In the genomic region with DNA sequence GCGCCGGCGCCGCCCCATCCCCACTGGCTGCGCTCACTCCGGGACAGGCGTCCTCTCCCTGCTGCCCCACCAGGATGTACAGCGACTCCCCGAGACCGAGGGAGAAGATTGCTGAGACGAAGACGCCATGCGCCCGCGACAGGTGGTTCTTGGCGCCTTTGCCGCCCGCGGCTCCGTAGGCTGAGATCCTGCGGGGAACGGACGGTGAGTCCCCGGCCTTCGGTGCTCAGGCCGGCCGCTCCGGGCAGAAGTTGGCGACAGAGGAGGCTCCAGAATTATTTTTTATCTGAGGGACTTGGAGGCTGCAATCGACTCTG, we compare ENCODE assay signal across 9 cellular contexts. TPM values are rescaled to one million over a fixed set of nuclear protein-coding genes. Genes with fewer than 3 reads are reported as not detected.
DNase-seq lines count a peak whose midpoint lies in the region; ATAC-seq, FAIRE-seq and TF ChIP-seq lines count a peak whose summit lies in the region.
"Had no signal": no experiment of that assay in that cellular context is flagged by ENCODE, and none has a peak within 500 bp of the region (broad histone marks: within the 10 kb centered on the region; RNA-seq: fewer than 3 reads in every experiment).

No MANE protein-coding gene starts in this region.

- no peak overlapping the region for H2AK5ac ChIP-seq in H1 (ENCODE audit: low read depth, low read length)

- TF ChIP-seq CTCF in Calu3 (IDR thresholded peaks at IDR 0.05; ENCODE audit: unreplicated experiment) (no peak), H1 (IDR thresholded peaks at IDR 0.05; ENCODE audit: control extremely low read depth in 1 of 3, insufficient read depth in 1 of 3, low read depth in 1 of 3, low read length in 3 of 3) (no peak), osteocyte (IDR thresholded peaks at IDR 0.05) (no peak)

- WGBS in H1 (ENCODE audit: extremely low coverage in 1 of 2, insufficient coverage in 1 of 2, insufficient read length in 1 of 2, insufficient replicate concordance in 2 of 2, low coverage in 1 of 2, low lambda C conversion rate in 2 of 2, missing lambda C conversion rate in 1 of 2), 2 experiments = 4% methylated on average over 21 of the region's 30 CpGs; no CpG with 5 or more reads in 1 of the 2 experiments

- FAIRE-seq in H1 (lab: Jason Lieb, UNC) = no peak
- FAIRE-seq: frontal cortex had no signal

- no peak overlapping the region for H3K27ac ChIP-seq in H1 (ENCODE audit: low read depth, low read length)

- H3K9me3 ChIP-seq in H1 (ENCODE audit: insufficient read depth in 2 of 2, low read depth in 1 of 2, low read length in 1 of 2) = no peaks in the 10 kb centered on the region

- H4K5ac ChIP-seq in H1 (ENCODE audit: insufficient read length, low read depth, low read length) = no peak overlapping the region

- DNase-seq in Calu3 = no peak
- DNase-seq in RKO (ENCODE audit: low spot score) = peak; percentile 52
- DNase-seq in H1 (ENCODE audit: low read depth in 1 of 2, low spot score in 2 of 2) = peak in 1 of 2 experiments; percentile 63
- no peak for DNase-seq in osteocyte (ENCODE audit: extremely low spot score, unreplicated experiment)
- no peak for DNase-seq in HUDEP-2 (lab: John Stamatoyannopoulos, UW; ENCODE audit: unreplicated experiment in 76 of 76)
- no peak for DNase-seq in Ammon's horn (ENCODE audit: low spot score)
- no peak for DNase-seq in dedifferentiated amniotic fluid mesenchymal stem cell (ENCODE audit: extremely low spot score)

- H2BK5ac ChIP-seq in H1 (ENCODE audit: low read depth, low read length) = no peak overlapping the region

- H4K91ac ChIP-seq in H1 (replicated peaks; ENCODE audit: insufficient read length, low read length) = no peak overlapping the region

- no peak overlapping the region for H2AFZ ChIP-seq in H1 (ENCODE audit: low read length)

- H3K4me3 Mint-ChIP-seq in Calu3 (ENCODE audit: low read depth, unreplicated experiment) (peak overlapping the region; percentile 58), osteocyte (ENCODE audit: unreplicated experiment) (peak overlapping the region; percentile 72)

- peaks cover 15% of the 10 kb centered on the region for H3K23me2 ChIP-seq in H1 (ENCODE audit: low read depth, low read length)

- no peak overlapping the region for H4K8ac ChIP-seq in H1 (ENCODE audit: extremely low read depth, insufficient read depth, low read length)

- CTCF ChIA-PET in Calu3 (lab: Charles Lee) = no interaction called here
- CTCF ChIA-PET in H1 (lab: Charles Lee; ENCODE audit: partially characterized antibody) = no interaction called here

- ATAC-seq in HG02852 (IDR thresholded peaks at IDR 0.05; ENCODE audit: unreplicated experiment) = no peak

- H3K79me1 ChIP-seq in H1 (ENCODE audit: low read depth, low read length) = no peaks in the 10 kb centered on the region

- H3K9me3 Mint-ChIP-seq in Calu3 (ENCODE audit: low read depth, unreplicated experiment) (no peaks in the 10 kb centered on the region), osteocyte (ENCODE audit: unreplicated experiment) (no peaks in the 10 kb centered on the region)

- H3K27me3 ChIP-seq in H1 (replicated peaks in 1 of 4; ENCODE audit: control insufficient read depth in 3 of 4, extremely low read depth in 1 of 4, insufficient read depth in 3 of 4, low read length in 3 of 4) = peaks cover 32 to 69% (median 61%) of the 10 kb centered on the region in 4 experiments

- no peak overlapping the region for H2BK20ac ChIP-seq in H1 (ENCODE audit: low read length)

- no peak overlapping the region for H3K14ac ChIP-seq in H1 (ENCODE audit: insufficient read length)

- TF ChIP-seq EP300 in H1 (IDR thresholded peaks at IDR 0.05; ENCODE audit: borderline replicate concordance in 1 of 2, low read depth in 2 of 2, low read length in 2 of 2) = no peak

- intact Hi-C loops in Calu3 (cut with micrococcal nuclease; ENCODE audit: unreplicated experiment) = no loop called here

- H3K56ac ChIP-seq in H1 (replicated peaks; ENCODE audit: insufficient read length, low read depth, low read length) = no peak overlapping the region

- peak overlapping the region; percentile 14 to 65 (median 58); a peak in 5 of 8 replicates for H3K4me3 ChIP-seq in H1 (ENCODE audit: extremely low read depth in 1 of 4, insufficient read depth in 2 of 4, low read depth in 3 of 4, low read length in 4 of 4)

- H3K27ac Mint-ChIP-seq in Calu3 (ENCODE audit: unreplicated experiment) (no peak overlapping the region), osteocyte (ENCODE audit: unreplicated experiment) (no peak overlapping the region)

- no peak overlapping the region for H3K4ac ChIP-seq in H1 (replicated peaks; ENCODE audit: insufficient read length, low read depth, low read length)

- H3K18ac ChIP-seq in H1 (ENCODE audit: extremely low read depth, low read length) = no peak overlapping the region

- no peak overlapping the region for H3K9ac ChIP-seq in H1 (replicated peaks in 1 of 4; ENCODE audit: extremely low read depth in 1 of 4, low read depth in 3 of 4, low read length in 3 of 4)

- H3K4me1 ChIP-seq in H1 (replicated peaks in 1 of 4; ENCODE audit: control insufficient read depth in 3 of 4, insufficient read depth in 4 of 4, low read length in 3 of 4) = peaks cover 0 to 26% (median 13%) of the 10 kb centered on the region in 4 experiments; a peak in 5 of 7 replicates

- H3K36me3 ChIP-seq in H1 (ENCODE audit: control insufficient read depth in 2 of 4, insufficient read depth in 4 of 4, low read length in 3 of 4) = peaks cover 0 to 8% (median under 1%) of the 10 kb centered on the region in 4 experiments; a peak in 3 of 8 replicates

- H2BK15ac ChIP-seq in H1 (ENCODE audit: low read length) = no peak overlapping the region

- H3K36me3 Mint-ChIP-seq in Calu3 (ENCODE audit: insufficient read depth, unreplicated experiment) = peaks cover 7% of the 10 kb centered on the region
- H3K36me3 Mint-ChIP-seq in osteocyte (ENCODE audit: unreplicated experiment) = no peaks in the 10 kb centered on the region

- TF ChIP-seq RAD21 in H1 (IDR thresholded peaks at IDR 0.05 in 1 of 2, conservative IDR thresholded peaks at IDR 0.05 in 1 of 2; ENCODE audit: low read depth in 2 of 2, low read length in 2 of 2) = no peak

- H3K4me1 Mint-ChIP-seq in Calu3 (ENCODE audit: low read depth, unreplicated experiment) (no peaks in the 10 kb centered on the region), osteocyte (ENCODE audit: unreplicated experiment) (peaks cover 20% of the 10 kb centered on the region)

- TF ChIP-seq POLR2A in H1 (IDR thresholded peaks at IDR 0.05; ENCODE audit: control extremely low read depth in 1 of 2, low read depth in 2 of 2, low read length in 2 of 2) = no peak

- peaks cover 0 to 12% of the 10 kb centered on the region in 2 experiments for H4K20me1 ChIP-seq in H1 (replicated peaks in 1 of 2; ENCODE audit: control insufficient read depth in 1 of 2, insufficient read depth in 2 of 2, low read length in 2 of 2)

- POLR2A ChIA-PET in H1 (lab: Charles Lee; ENCODE audit: partially characterized antibody) = interaction anchor here (1.6 to 2.5 kb wide), 3 partner anchors 11 to 32 kb away, joined by 4 to 19 read pairs (median 6); a partner anchor contains a TSS

- H3K79me2 ChIP-seq in H1 (ENCODE audit: control insufficient read depth in 1 of 2, insufficient read depth in 2 of 2, low read length in 2 of 2) = no peaks in the 10 kb centered on the region

- BruUV-seq in Calu3 (replicated peaks; lab: Mats Ljungman, UMichigan) = no TSS peak

- H3K27me3 Mint-ChIP-seq in Calu3 (ENCODE audit: unreplicated experiment) = no peaks in the 10 kb centered on the region
- H3K27me3 Mint-ChIP-seq in osteocyte (ENCODE audit: unreplicated experiment) = peaks cover 31% of the 10 kb centered on the region

- no peak overlapping the region for H2BK120ac ChIP-seq in H1 (replicated peaks; ENCODE audit: low read depth, low read length)

- H3K4me2 ChIP-seq in H1 (ENCODE audit: insufficient read depth in 1 of 2, low read depth in 2 of 2, low read length in 2 of 2) = peak overlapping the region; percentile 90 to 96

- no peak overlapping the region for H3K23ac ChIP-seq in H1 (ENCODE audit: insufficient read length)

- 0 out of 2 replicates have a peak overlapping the region, but pooled peaks have one; percentile 80 for H2BK12ac ChIP-seq in H1 (ENCODE audit: low read depth, low read length)

RNA-seq across cellular contexts. Expression of a gene that starts 1.6 kb away (rescaled TPM):
- total RNA-seq in Calu3 (2022) (0.24 and 0.32 TPM in 2 replicates), osteocyte (0.50 and 0.91 TPM in 2 replicates)
- total RNA-seq in H1 (2021; fragmentation: NEBNext Ultra II Directional; extraction: Animal tissue kit (Norgen Biotek cat#: 25700)) = 0.19 and 0.38 TPM in 2 replicates
- 0.05 and 0.06 TPM in 2 replicates for polyA plus RNA-seq in H1 (2011; rRNA removed)
- 0.18 TPM for polyA plus RNA-seq in H1 (2011; cell fraction: cytosol; rRNA removed)
- polyA plus RNA-seq in H1 (2011; cell fraction: nucleus; rRNA removed) = 0.76 TPM
- 0.13 to 0.39 TPM (median 0.19 TPM) in 3 of 4 replicates, not detected in the other for polyA plus RNA-seq in H1 (2012, experiment 1 of 2)
- 0.14 TPM for polyA plus RNA-seq in H1 (2012, experiment 2 of 2)
- polyA plus RNA-seq in H1 (2013, experiment 1 of 2) = 0.14 TPM
- polyA plus RNA-seq in H1 (2013, experiment 2 of 2) = 0.09 TPM
- not detected in 2 replicates for polyA minus RNA-seq in H1 (2011; rRNA and poly(A)+ RNA removed)
- not detected for polyA minus RNA-seq in H1 (2011; cell fraction: cytosol; rRNA and poly(A)+ RNA removed)
- not detected for polyA minus RNA-seq in H1 (2011; cell fraction: nucleus; rRNA and poly(A)+ RNA removed)
- total RNA-seq: frontal cortex had no signal

RNA-seq across cellular contexts. Expression of a gene that starts 18.4 kb away (rescaled TPM):
- 0.61 and 0.68 TPM in 2 replicates for total RNA-seq in Calu3 (2022)
- 0.67 and 0.99 TPM in 2 replicates for total RNA-seq in H1 (2021; fragmentation: NEBNext Ultra II Directional; extraction: Animal tissue kit (Norgen Biotek cat#: 25700))
- polyA plus RNA-seq in H1 (2011; rRNA removed) = 0.25 and 0.39 TPM in 2 replicates
- polyA plus RNA-seq in H1 (2011; cell fraction: cytosol; rRNA removed) = 0.30 TPM
- 0.80 TPM for polyA plus RNA-seq in H1 (2011; cell fraction: nucleus; rRNA removed)
- polyA plus RNA-seq in H1 (2012, experiment 1 of 2) = 0.60 to 0.77 TPM (median 0.64 TPM) in 3 of 4 replicates, not detected in the other
- 0.70 TPM for polyA plus RNA-seq in H1 (2012, experiment 2 of 2)
- polyA plus RNA-seq in H1 (2013, experiment 1 of 2) = 0.53 TPM
- polyA plus RNA-seq in H1 (2013, experiment 2 of 2) = 0.37 TPM
- 0.22 and 0.29 TPM in 2 replicates for polyA minus RNA-seq in H1 (2011; rRNA and poly(A)+ RNA removed)
- not detected for polyA minus RNA-seq in H1 (2011; cell fraction: cytosol; rRNA and poly(A)+ RNA removed)
- polyA minus RNA-seq in H1 (2011; cell fraction: nucleus; rRNA and poly(A)+ RNA removed) = 0.40 TPM
- not detected in 2 replicates for total RNA-seq in osteocyte

RNA-seq across cellular contexts. Expression of a gene that starts 32.0 kb away (rescaled TPM):
- total RNA-seq in Calu3 (2022) (33.3 and 35.4 TPM in 2 replicates), osteocyte (36.1 TPM in 2 replicates)
- 84.3 and 86.6 TPM in 2 replicates for total RNA-seq in H1 (2021; fragmentation: NEBNext Ultra II Directional; extraction: Animal tissue kit (Norgen Biotek cat#: 25700))
- 53.3 and 85.6 TPM in 2 replicates for polyA plus RNA-seq in H1 (2011; rRNA removed)
- polyA plus RNA-seq in H1 (2011; cell fraction: cytosol; rRNA removed) = 27.4 TPM
- polyA plus RNA-seq in H1 (2011; cell fraction: nucleus; rRNA removed) = 76.1 TPM
- 66.6 to 76.2 TPM (median 71.2 TPM) in 4 replicates for polyA plus RNA-seq in H1 (2012, experiment 1 of 2)
- polyA plus RNA-seq in H1 (2012, experiment 2 of 2) = 72.7 TPM
- 46.6 TPM for polyA plus RNA-seq in H1 (2013, experiment 1 of 2)
- polyA plus RNA-seq in H1 (2013, experiment 2 of 2) = 43.2 TPM
- 45.1 and 58.5 TPM in 2 replicates for polyA minus RNA-seq in H1 (2011; rRNA and poly(A)+ RNA removed)
- 39.3 TPM for polyA minus RNA-seq in H1 (2011; cell fraction: cytosol; rRNA and poly(A)+ RNA removed)
- polyA minus RNA-seq in H1 (2011; cell fraction: nucleus; rRNA and poly(A)+ RNA removed) = 53.5 TPM

RNA-seq across cellular contexts. Expression of a gene that starts 47.0 kb away (rescaled TPM):
- 5.5 and 8.1 TPM in 2 replicates for total RNA-seq in Calu3 (2022)
- 96.8 and 98.8 TPM in 2 replicates for total RNA-seq in H1 (2021; fragmentation: NEBNext Ultra II Directional; extraction: Animal tissue kit (Norgen Biotek cat#: 25700))
- 82.7 and 131 TPM in 2 replicates for polyA plus RNA-seq in H1 (2011; rRNA removed)
- 84.9 TPM for polyA plus RNA-seq in H1 (2011; cell fraction: cytosol; rRNA removed)
- 193 TPM for polyA plus RNA-seq in H1 (2011; cell fraction: nucleus; rRNA removed)
- 68.1 to 113 TPM (median 105 TPM) in 4 replicates for polyA plus RNA-seq in H1 (2012, experiment 1 of 2)
- polyA plus RNA-seq in H1 (2012, experiment 2 of 2) = 96.2 TPM
- polyA plus RNA-seq in H1 (2013, experiment 1 of 2) = 58.3 TPM
- polyA plus RNA-seq in H1 (2013, experiment 2 of 2) = 62.9 TPM
- 166 and 223 TPM in 2 replicates for polyA minus RNA-seq in H1 (2011; rRNA and poly(A)+ RNA removed)
- 121 TPM for polyA minus RNA-seq in H1 (2011; cell fraction: cytosol; rRNA and poly(A)+ RNA removed)
- polyA minus RNA-seq in H1 (2011; cell fraction: nucleus; rRNA and poly(A)+ RNA removed) = 106 TPM
- total RNA-seq in osteocyte = 8.1 and 8.3 TPM in 2 replicates
